Comparison of ENCODE assay signal across 22 cellular contexts in genomic region chr4:73922317-73922716, GRCh38. TPM values are rescaled to one million over a fixed set of nuclear protein-coding genes. Genes with fewer than 3 reads are reported as not detected.
DNase-seq lines count a peak whose midpoint lies in the region; ATAC-seq, FAIRE-seq and TF ChIP-seq lines count a peak whose summit lies in the region.
"Had no signal": no experiment of that assay in that cellular context is flagged by ENCODE, and none has a peak within 500 bp of the region (broad histone marks: within the 10 kb centered on the region; RNA-seq: fewer than 3 reads in every experiment).

No MANE protein-coding gene starts in this region.

- H3K9me3 Mint-ChIP-seq in astrocyte (ENCODE audit: unreplicated experiment) = peaks cover 5% of the 10 kb centered on the region
- H3K9me3 Mint-ChIP-seq: CD8-positive, alpha-beta T cell; GM23338 had no signal

- H3K9me2 ChIP-seq in PC-3 (replicated peaks; ENCODE audit: low read length) = no peaks in the 10 kb centered on the region

- peak overlapping the region; percentile 79 for H3K27ac Mint-ChIP-seq in astrocyte (ENCODE audit: unreplicated experiment)
- H3K27ac Mint-ChIP-seq: B cell; CD8-positive, alpha-beta T cell; GM23338; HFFc6 had no signal

- DNase-seq in PC-3 (no peak), astrocyte (ENCODE audit: low read depth) (no peak), smooth muscle cell (lab: John Stamatoyannopoulos, UW; ENCODE audit: unreplicated experiment) (no peak), GM13976 (ENCODE audit: low spot score) (no peak), vagina (ENCODE audit: extremely low spot score in 2 of 2) (no peak)
- no peak for DNase-seq in stimulated activated naive CD4-positive, alpha-beta T cell treated with Interleukin-2 at 50 U/mL for 16 hours (lab: John Stamatoyannopoulos, UW)
- DNase-seq: Calu3; CD8-positive, alpha-beta T cell; DMS79 treated with DMSO at 0.1 percent for 48 hours; GF-D8; HCEC 1CT; HFFc6; IMR-90; KBM-7 had no signal

- TF ChIP-seq POLR2A in vagina (IDR thresholded peaks at IDR 0.05) = no peak

- H3K9ac ChIP-seq in PC-3 (ENCODE audit: low read length) = peak overlapping the region; percentile 39
- no peak overlapping the region for H3K9ac ChIP-seq in astrocyte (ENCODE audit: low read length)
- H3K9ac ChIP-seq in smooth muscle cell (ENCODE audit: low read depth) = no peak overlapping the region

- no peaks in the 10 kb centered on the region for H3K36me3 Mint-ChIP-seq in astrocyte (ENCODE audit: low read depth, unreplicated experiment)
- H3K36me3 Mint-ChIP-seq: CD8-positive, alpha-beta T cell had no signal

- no peaks in the 10 kb centered on the region for H3K36me3 ChIP-seq in ACC112 (ENCODE audit: insufficient read depth, low read length)
- no peaks in the 10 kb centered on the region for H3K36me3 ChIP-seq in PC-3 (ENCODE audit: low read depth, low read length)
- no peaks in the 10 kb centered on the region for H3K36me3 ChIP-seq in astrocyte (ENCODE audit: insufficient read depth, low read length)
- no peaks in the 10 kb centered on the region for H3K36me3 ChIP-seq in smooth muscle cell (ENCODE audit: low read depth)
- H3K36me3 ChIP-seq in vagina = no peaks in the 10 kb centered on the region
- H3K36me3 ChIP-seq: BLaER1 treated with 17β-estradiol and CSF1 and Interleukin-3, amounts not matched to agents 10 nM and 100 nM had no signal

- TF ChIP-seq CTCF in PC-3 (conservative IDR thresholded peaks at IDR 0.05; ENCODE audit: low read depth, low read length) (no peak), astrocyte (IDR thresholded peaks at IDR 0.05; ENCODE audit: insufficient read depth, low read depth, low read length) (no peak), smooth muscle cell (IDR thresholded peaks at IDR 0.05; ENCODE audit: borderline replicate concordance, insufficient read depth, poor library complexity, severe bottlenecking) (no peak), GM13976 (IDR thresholded peaks at IDR 0.05; ENCODE audit: borderline replicate concordance, control extremely low read depth, extremely low read depth, insufficient read depth, missing control alignments) (no peak), vagina (IDR thresholded peaks at IDR 0.05) (no peak)

- in situ Hi-C loops in GM13976 (cut with MboI; ENCODE audit: low sequenced_read_pairs, unreplicated experiment) = no loop called here

- no peaks in the 10 kb centered on the region for H4K20me1 ChIP-seq in PC-3 (ENCODE audit: low read length)
- H4K20me1 ChIP-seq in astrocyte (ENCODE audit: insufficient read depth, low read length) = no peaks in the 10 kb centered on the region
- no peaks in the 10 kb centered on the region for H4K20me1 ChIP-seq in smooth muscle cell (ENCODE audit: low read depth)
- H4K20me1 ChIP-seq: BLaER1 treated with 17β-estradiol and CSF1 and Interleukin-3, amounts not matched to agents 10 nM and 100 nM had no signal

- POLR2A ChIA-PET in PC-3 (lab: Charles Lee; ENCODE audit: unreplicated experiment) = interaction anchor here (0.6 kb wide), 1 partner anchor 51 kb away, joined by 3 read pairs; no protein-coding TSS in a partner anchor

- intact Hi-C loops in PC-3 (cut with micrococcal nuclease) (loop anchor here (5.0 to 10.0 kb wide), 2 partner anchors 245 to 328 kb away; no protein-coding TSS in a partner anchor), vagina (cut with DNase I) (no loop called here)

- no peak overlapping the region for H3K4me3 ChIP-seq in ACC112 (ENCODE audit: low read depth, low read length)
- no peak overlapping the region for H3K4me3 ChIP-seq in PC-3 (ENCODE audit: low read length)
- no peak overlapping the region for H3K4me3 ChIP-seq in astrocyte (ENCODE audit: insufficient read depth, low read depth, low read length)
- H3K4me3 ChIP-seq in smooth muscle cell = no peak overlapping the region
- no peak overlapping the region for H3K4me3 ChIP-seq in vagina
- H3K4me3 ChIP-seq: A549; BLaER1 treated with 17β-estradiol and CSF1 and Interleukin-3, amounts not matched to agents 10 nM and 100 nM; GM23338 had no signal

- no peaks in the 10 kb centered on the region for H3K27me3 Mint-ChIP-seq in astrocyte (ENCODE audit: low read depth, unreplicated experiment)
- H3K27me3 Mint-ChIP-seq: B cell had no signal

- ATAC-seq in PC-3 = no peak
- ATAC-seq: A549; CD8-positive, alpha-beta T cell; GM23338 had no signal

- H3K4me2 ChIP-seq in PC-3 (ENCODE audit: low read length) = no peak overlapping the region
- H3K4me2 ChIP-seq in astrocyte (ENCODE audit: low read length) = no peak overlapping the region
- peak overlapping the region; percentile 60 for H3K4me2 ChIP-seq in smooth muscle cell
- H3K4me2 ChIP-seq: GM23338 had no signal

- H3K9me3 ChIP-seq in PC-3 (ENCODE audit: low read length) (no peaks in the 10 kb centered on the region), astrocyte (ENCODE audit: insufficient read depth, low read depth, low read length) (no peaks in the 10 kb centered on the region), smooth muscle cell (replicated peaks; ENCODE audit: low read depth) (no peaks in the 10 kb centered on the region), vagina (no peaks in the 10 kb centered on the region)
- H3K9me3 ChIP-seq: A549 had no signal

- H3K4me1 ChIP-seq in ACC112 (ENCODE audit: control insufficient read depth, insufficient read depth, low read length, unreplicated experiment) = peaks cover 31% of the 10 kb centered on the region
- peaks cover 33% of the 10 kb centered on the region for H3K4me1 ChIP-seq in PC-3 (ENCODE audit: insufficient read depth, low read length)
- peaks cover 19% of the 10 kb centered on the region for H3K4me1 ChIP-seq in astrocyte (ENCODE audit: insufficient read depth, low read length)
- H3K4me1 ChIP-seq in smooth muscle cell (ENCODE audit: low read depth) = peaks cover 14% of the 10 kb centered on the region
- H3K4me1 ChIP-seq in vagina = peaks cover 13% of the 10 kb centered on the region

- H3K79me2 ChIP-seq in ACC112 (ENCODE audit: control insufficient read depth, insufficient read depth, low read length, unreplicated experiment) (no peaks in the 10 kb centered on the region), PC-3 (ENCODE audit: low read length) (no peaks in the 10 kb centered on the region), astrocyte (ENCODE audit: insufficient read depth, low read length) (no peaks in the 10 kb centered on the region), smooth muscle cell (ENCODE audit: low read depth) (no peaks in the 10 kb centered on the region)

- CTCF ChIA-PET in PC-3 (lab: Charles Lee) = interaction anchor here (1.3 kb wide), 1 partner anchor 58 kb away, joined by 4 read pairs; no protein-coding TSS in a partner anchor

- peaks cover 34% of the 10 kb centered on the region for H3K4me1 Mint-ChIP-seq in astrocyte (ENCODE audit: low read depth, unreplicated experiment)
- H3K4me1 Mint-ChIP-seq: B cell, GM23338 had no signal

- no TSS peak for BruUV-seq in PC-3 (replicated peaks; lab: Mats Ljungman, UMichigan)

- no peak overlapping the region for H2AFZ ChIP-seq in ACC112 (ENCODE audit: low read length, unreplicated experiment)
- peak overlapping the region; percentile 31; the same call in 1 of the 2 replicates for H2AFZ ChIP-seq in PC-3 (ENCODE audit: low read length)
- no peak overlapping the region for H2AFZ ChIP-seq in astrocyte (ENCODE audit: low read depth, low read length)
- no peak overlapping the region for H2AFZ ChIP-seq in smooth muscle cell (ENCODE audit: low read depth)
- H2AFZ ChIP-seq: GM23338 had no signal

- H3K27ac ChIP-seq in ACC112 (ENCODE audit: low read depth, low read length) (peak overlapping the region; percentile 66), PC-3 (ENCODE audit: low read length) (peak overlapping the region; percentile 59), astrocyte (ENCODE audit: low read depth, low read length) (no peak overlapping the region), smooth muscle cell (ENCODE audit: low read depth) (peak overlapping the region; percentile 28), vagina (no peak overlapping the region)
- H3K27ac ChIP-seq: 22Rv1 had no signal

- peak; percentile 29 for FAIRE-seq in astrocyte (lab: Jason Lieb, UNC)
- FAIRE-seq: A549, H54, HTR-8/SVneo had no signal

- no peaks in the 10 kb centered on the region for H3K27me3 ChIP-seq in ACC112 (ENCODE audit: insufficient read depth, low read length)
- no peaks in the 10 kb centered on the region for H3K27me3 ChIP-seq in PC-3 (ENCODE audit: low read length)
- H3K27me3 ChIP-seq in astrocyte (ENCODE audit: insufficient read depth, low read length) = no peaks in the 10 kb centered on the region
- H3K27me3 ChIP-seq in smooth muscle cell (ENCODE audit: low read depth) = no peaks in the 10 kb centered on the region
- no peaks in the 10 kb centered on the region for H3K27me3 ChIP-seq in vagina
- H3K27me3 ChIP-seq: BLaER1 treated with 17β-estradiol and CSF1 and Interleukin-3, amounts not matched to agents 10 nM and 100 nM had no signal

- H3K4me3 Mint-ChIP-seq in astrocyte (ENCODE audit: unreplicated experiment) = no peak overlapping the region
- H3K4me3 Mint-ChIP-seq: B cell; CD8-positive, alpha-beta T cell; GM23338; HFFc6 had no signal

- H3F3A ChIP-seq in PC-3 (ENCODE audit: low read length, unreplicated experiment) (no peaks in the 10 kb centered on the region), smooth muscle cell (ENCODE audit: low read depth) (peaks cover 9% of the 10 kb centered on the region)

RNA-seq across cellular contexts. Expression of gene CXCL1, which starts 53.1 kb away (rescaled TPM):
- total RNA-seq in PC-3 (2014; rRNA removed) = 239 and 267 TPM in 2 replicates
- total RNA-seq in astrocyte = 8.5 and 11.4 TPM in 2 replicates
- total RNA-seq in smooth muscle cell = 6.4 and 20.9 TPM in 2 replicates
- polyA plus RNA-seq in smooth muscle cell = 23.2 and 39.7 TPM in 2 replicates
- total RNA-seq in vagina = 26.3 TPM
- total RNA-seq: B cell; CD8-positive, alpha-beta T cell; IMR-90 had no signal

RNA-seq across cellular contexts. Expression of gene PF4, which starts 59.5 kb away (rescaled TPM):
- 0.58 and 0.63 TPM in 2 replicates for total RNA-seq in PC-3 (2014; rRNA removed)
- not detected in 2 replicates for total RNA-seq in astrocyte
- 2.3 TPM in 1 of 2 replicates, not detected in the other for total RNA-seq in smooth muscle cell
- 1.9 and 5.8 TPM in 2 replicates for polyA plus RNA-seq in smooth muscle cell
- 9.1 TPM for total RNA-seq in vagina
- total RNA-seq: CD8-positive, alpha-beta T cell; GM23338; IMR-90 had no signal
- polyA plus RNA-seq: IMR-90 had no signal

Comparison
In these comparisons a context has a peak if more than half of its experiments do, and no peak if none do; other contexts are left out.
1. H3K27ac ChIP-seq: peak in ACC112 (single experiment), PC-3 (single experiment) and smooth muscle cell (single experiment); none in astrocyte (single experiment) and vagina (single experiment).